9 cellular contexts compared by ENCODE assay signal in the genomic region with DNA sequence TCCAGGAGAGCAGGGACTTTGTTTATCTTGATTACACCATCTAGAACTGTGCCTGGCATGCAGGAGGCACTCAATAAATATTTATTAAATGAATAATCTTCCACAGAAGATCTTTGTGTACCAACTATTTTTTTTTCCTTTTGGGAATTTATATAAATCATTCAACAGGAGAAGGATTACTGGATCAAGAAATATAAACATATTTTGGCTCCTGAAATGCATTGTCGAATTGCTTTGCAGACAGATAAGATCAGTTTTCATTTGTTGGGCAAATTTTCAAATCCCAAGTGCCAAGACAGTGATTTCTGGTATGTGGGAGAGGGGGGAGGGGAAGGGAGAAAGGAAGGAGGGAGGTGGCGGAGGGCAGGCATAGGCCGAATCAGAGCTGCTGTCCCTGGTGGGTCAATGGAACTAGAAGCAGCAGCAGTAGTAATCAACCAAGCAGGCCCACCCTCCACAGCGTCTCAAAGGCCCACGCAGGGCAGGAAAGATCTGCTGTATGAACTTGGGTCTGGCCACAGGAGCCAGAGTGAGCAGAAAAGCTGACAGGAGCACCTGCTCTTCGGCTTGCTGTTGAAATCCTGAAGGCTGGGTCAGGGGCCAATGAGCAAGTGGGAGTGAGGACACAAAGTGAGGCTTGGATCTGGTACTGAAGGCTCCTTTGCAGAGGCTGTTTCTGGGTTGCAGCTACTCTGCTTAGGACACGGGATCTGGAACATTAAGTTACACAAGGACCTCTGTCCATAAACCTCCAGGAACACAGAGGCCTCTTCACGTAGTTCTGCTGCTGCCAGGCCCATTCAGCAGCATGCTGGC. TPM values are rescaled to one million over a fixed set of nuclear protein-coding genes. Genes with fewer than 3 reads are reported as not detected.
DNase-seq lines count a peak whose midpoint lies in the region; TF ChIP-seq lines count a peak whose summit lies in the region.
"Had no signal": no experiment of that assay in that cellular context is flagged by ENCODE, and none has a peak within 500 bp of the region (broad histone marks: within the 10 kb centered on the region; RNA-seq: fewer than 3 reads in every experiment).

No MANE protein-coding gene starts in this region.

- H3K4me3 ChIP-seq in ACC112 (ENCODE audit: low read depth, low read length) (no peak overlapping the region), hepatocyte (no peak overlapping the region), foreskin fibroblast (ENCODE audit: low read depth in 1 of 2, low read length in 2 of 2) (no peak overlapping the region)

- H3K4me1 ChIP-seq in ACC112 (ENCODE audit: control insufficient read depth, insufficient read depth, low read length, unreplicated experiment) (peaks cover 56% of the 10 kb centered on the region), hepatocyte (ENCODE audit: insufficient read depth) (peaks cover 22% of the 10 kb centered on the region)

- H3K36me3 ChIP-seq in ACC112 (ENCODE audit: insufficient read depth, low read length) (no peaks in the 10 kb centered on the region), hepatocyte (replicated peaks; ENCODE audit: insufficient read depth, low read depth) (no peaks in the 10 kb centered on the region)

- peak overlapping the region; percentile 60; the same call in 1 of the 2 replicates for H3K27ac ChIP-seq in ACC112 (ENCODE audit: low read depth, low read length)
- peak overlapping the region; percentile 24 for H3K27ac ChIP-seq in adipose tissue (ENCODE audit: low read depth, low read length)
- peak overlapping the region; percentile 50 for H3K27ac ChIP-seq in hepatocyte

- H3K79me2 ChIP-seq in ACC112 (ENCODE audit: control insufficient read depth, insufficient read depth, low read length, unreplicated experiment) (no peaks in the 10 kb centered on the region), hepatocyte (no peaks in the 10 kb centered on the region)

- WGBS in adipose tissue, 3 donors: 48 to 51% (median 49%) methylated on average over 8 of the region's 8 CpGs
- WGBS in hepatocyte (ENCODE audit: low lambda C conversion rate, missing lambda C conversion rate): 46% methylated on average over 7 of the region's 8 CpGs

- TF ChIP-seq CTCF in hepatocyte (IDR thresholded peaks at IDR 0.05; ENCODE audit: poor library complexity) (no peak), foreskin fibroblast (IDR thresholded peaks at IDR 0.05; ENCODE audit: low read depth, low read length) (no peak)

- H3K27me3 ChIP-seq in ACC112 (ENCODE audit: insufficient read depth, low read length) (no peaks in the 10 kb centered on the region), hepatocyte (no peaks in the 10 kb centered on the region)

- H3K9me2 ChIP-seq in hepatocyte (replicated peaks; ENCODE audit: insufficient read depth): no peaks in the 10 kb centered on the region

- H2AFZ ChIP-seq in ACC112 (ENCODE audit: low read length, unreplicated experiment): peak overlapping the region; percentile 36
- H2AFZ ChIP-seq in hepatocyte: no peak overlapping the region

- H4K20me1 ChIP-seq in hepatocyte (ENCODE audit: insufficient read depth, poor library complexity, severe bottlenecking): no peaks in the 10 kb centered on the region

- H3K9me3 ChIP-seq in hepatocyte (ENCODE audit: low read depth): no peaks in the 10 kb centered on the region

- H3K4me2 ChIP-seq in hepatocyte: no peak overlapping the region

- DNase-seq in hepatocyte (ENCODE audit: low spot score): no peak
- peak; percentile 36 for DNase-seq in pons (ENCODE audit: low spot score)
- DNase-seq in NCI-H774 (lab: John Stamatoyannopoulos, UW): no peak
- DNase-seq in foreskin fibroblast: no peak
- no peak for DNase-seq in stimulated activated CD4-positive, alpha-beta T cell treated with anti-CD3 and anti-CD28 coated beads, Interleukin-1b, Interleukin-23, amount 100 ng/mL, for 48 hours
- DNase-seq in HT-29 (ENCODE audit: low spot score): no peak
- DNase-seq: activated CD4-positive, alpha-beta T cell treated with anti-CD3 and anti-CD28 coated beads, Interleukin-2, amount 50 U/mL, for 4 hours had no signal

RNA-seq across cellular contexts. Expression of a gene that starts 15.8 kb away (rescaled TPM):
- polyA plus RNA-seq in adipose tissue (1 to 10 TPM; 2.4 to 5.3 (median 4.0) TPM), hepatocyte (2.2 and 3.3 TPM in 2 replicates)
- 4.0 and 5.4 TPM in 2 replicates for total RNA-seq in hepatocyte
- total RNA-seq in HT-29 (2014; rRNA removed; shearing (Covaris generic)): 0.41 and 0.73 TPM in 2 replicates
